10 cellular contexts compared by ENCODE assay signal in the genomic region with DNA sequence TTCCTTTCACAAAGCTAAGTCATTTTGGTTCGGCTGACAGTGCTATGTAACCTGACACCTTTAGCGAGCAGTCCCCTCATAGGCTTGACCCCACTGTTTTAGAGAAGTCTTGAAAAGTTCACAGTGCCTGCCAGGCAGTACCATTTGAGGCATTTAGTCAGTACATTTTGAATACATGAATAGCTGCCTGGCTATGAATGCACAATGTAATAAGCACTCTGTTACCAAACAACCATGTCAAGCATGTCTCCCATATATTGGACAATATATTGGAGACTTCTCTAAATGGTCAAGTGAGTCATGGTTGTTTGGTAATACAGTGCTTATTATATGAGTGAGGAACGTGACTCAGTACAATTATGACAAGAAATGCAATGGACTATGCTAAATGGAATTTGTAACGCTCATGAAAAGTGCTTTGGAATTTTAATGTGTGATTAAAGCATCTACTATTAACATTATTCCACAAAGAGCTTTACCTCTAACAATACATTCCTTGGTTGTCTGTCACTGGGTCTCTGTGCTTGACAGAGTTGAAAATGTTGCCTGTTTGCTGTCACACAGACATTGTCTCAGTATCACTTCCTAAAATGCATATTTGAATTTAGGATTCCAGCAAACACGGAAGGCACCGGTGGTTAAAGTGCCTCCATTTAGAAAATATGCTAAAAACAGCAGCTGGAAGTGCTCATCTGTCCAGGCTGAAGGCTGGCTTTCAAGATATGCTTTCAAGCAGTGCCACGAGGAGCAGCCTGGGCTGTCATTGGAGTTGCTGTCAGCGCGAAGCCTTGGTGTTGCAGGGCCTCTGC.
DNase-seq lines count a peak whose midpoint lies in the region; ATAC-seq and TF ChIP-seq lines count a peak whose summit lies in the region.
"Had no signal": no experiment of that assay in that cellular context is flagged by ENCODE, and none has a peak within 500 bp of the region (broad histone marks: within the 10 kb centered on the region; RNA-seq: fewer than 3 reads in every experiment).

No MANE protein-coding gene starts in this region.

- H2AFZ ChIP-seq in osteoblast (ENCODE audit: low read length) = no peak overlapping the region

- intact Hi-C loops in ovary (cut with DNase I) = no loop called here
- intact Hi-C loops in spleen (cut with DNase I; ENCODE audit: low total_unique reads) = no loop called here
- intact Hi-C loops in CD4-positive, alpha-beta T cell (cut with DNase I, micrococcal nuclease) = no loop called here

- ATAC-seq in GM19351 (IDR thresholded peaks at IDR 0.05; ENCODE audit: unreplicated experiment) = peak; percentile 83
- ATAC-seq in HG03342 (IDR thresholded peaks at IDR 0.05; ENCODE audit: unreplicated experiment) = peak; percentile 84
- no peak for ATAC-seq in CD4-positive, alpha-beta T cell (ENCODE audit: poor library complexity)

- 18 to 29% (median 22%) methylated on average over 9 of the region's 9 CpGs for WGBS in ovary, 3 donors
- WGBS in spleen, 5 donors = 49 to 68% (median 60%) methylated on average over 9 of the region's 9 CpGs

- no peaks in the 10 kb centered on the region for H3K27me3 Mint-ChIP-seq in CD4-positive, alpha-beta T cell

- H3K4me3 ChIP-seq in osteoblast (ENCODE audit: insufficient read depth, low read length) = no peak overlapping the region
- H3K4me3 ChIP-seq in ovary = no peak overlapping the region
- no peak overlapping the region for H3K4me3 ChIP-seq in spleen

- peak overlapping the region; percentile 43 for H3K4me2 ChIP-seq in osteoblast (ENCODE audit: insufficient read depth, low read length)

- no peak overlapping the region for H3K27ac Mint-ChIP-seq in CD4-positive, alpha-beta T cell
- H3K27ac Mint-ChIP-seq: T-helper 1 cell treated with Interleukin-12 subunit alpha and Interleukin-12 subunit beta and Interleukin-4 antibody, amounts not matched to agents 30 μg/mL and 1 μg/mL, for 36 hours had no signal

- H3K9me3 ChIP-seq in osteoblast (ENCODE audit: low read depth, low read length) (no peaks in the 10 kb centered on the region), ovary (no peaks in the 10 kb centered on the region), spleen (no peaks in the 10 kb centered on the region)
- H3K9me3 ChIP-seq in CD4-positive, alpha-beta T cell (ENCODE audit: control insufficient read depth, low read length) = no peaks in the 10 kb centered on the region

- TF ChIP-seq EP300 in ovary (IDR thresholded peaks at IDR 0.05) = no peak

- TF ChIP-seq POLR2A in ovary (IDR thresholded peaks at IDR 0.05) (no peak), spleen (IDR thresholded peaks at IDR 0.05) (no peak)

- DNase-seq in astrocyte of the hippocampus (ENCODE audit: low read depth, low spot score) (peak; percentile 84), osteoblast (ENCODE audit: insufficient read length, low spot score, missing footprints) (peak; percentile 3), ovary (no peak), spleen (no peak), SIG-M5 treated with dmso at 0.1 percent for 504 hours (lab: John Stamatoyannopoulos, UW; ENCODE audit: unreplicated experiment) (no peak)
- DNase-seq in CD4-positive, alpha-beta T cell = no peak
- DNase-seq: effector CD8-positive, alpha-beta T cell had no signal

- no peaks in the 10 kb centered on the region for H3K36me3 ChIP-seq in osteoblast (ENCODE audit: insufficient read depth, low read length)
- H3K36me3 ChIP-seq in ovary = no peaks in the 10 kb centered on the region
- no peaks in the 10 kb centered on the region for H3K36me3 ChIP-seq in spleen

- H3K27me3 ChIP-seq in osteoblast (ENCODE audit: insufficient read depth, low read length) (no peaks in the 10 kb centered on the region), ovary (no peaks in the 10 kb centered on the region), spleen (replicated peaks in 1 of 7) (no peaks in the 10 kb centered on the region)
- no peaks in the 10 kb centered on the region for H3K27me3 ChIP-seq in CD4-positive, alpha-beta T cell (ENCODE audit: control insufficient read depth, insufficient read depth, low read length)

- H4K20me1 ChIP-seq in osteoblast (ENCODE audit: insufficient read depth, low read length) = no peaks in the 10 kb centered on the region

- H3K4me3 Mint-ChIP-seq in CD4-positive, alpha-beta T cell = no peak overlapping the region
- H3K4me3 Mint-ChIP-seq: T-helper 1 cell treated with Interleukin-12 subunit alpha and Interleukin-12 subunit beta and Interleukin-4 antibody, amounts not matched to agents 30 μg/mL and 1 μg/mL, for 36 hours had no signal

- no peaks in the 10 kb centered on the region for H3K36me3 Mint-ChIP-seq in CD4-positive, alpha-beta T cell (ENCODE audit: low read depth)

- POLR2A ChIA-PET in CD4-positive, alpha-beta T cell (lab: Charles Lee) = no interaction called here

- H3K27ac ChIP-seq in osteoblast (ENCODE audit: low read depth, low read length) (peak overlapping the region; percentile 52), ovary (no peak overlapping the region), spleen (no peak overlapping the region)
- no peak overlapping the region for H3K27ac ChIP-seq in CD4-positive, alpha-beta T cell (ENCODE audit: low read depth, low read length)

- no peaks in the 10 kb centered on the region for H3K79me2 ChIP-seq in osteoblast (ENCODE audit: insufficient read depth, low read length)

- H3K9me3 Mint-ChIP-seq in CD4-positive, alpha-beta T cell = no peaks in the 10 kb centered on the region

- CTCF ChIA-PET in CD4-positive, alpha-beta T cell (lab: Charles Lee) = no interaction called here

- TF ChIP-seq CTCF in osteoblast (IDR thresholded peaks at IDR 0.05; ENCODE audit: extremely low read depth, low read depth, low read length) (no peak), ovary (IDR thresholded peaks at IDR 0.05) (no peak), spleen (IDR thresholded peaks at IDR 0.05 in 8 of 11, conservative IDR thresholded peaks at IDR 0.05 in 3 of 11) (no peak)
- TF ChIP-seq CTCF in CD4-positive, alpha-beta T cell (IDR thresholded peaks at IDR 0.05) = no peak

- H3K4me1 Mint-ChIP-seq in CD4-positive, alpha-beta T cell (ENCODE audit: low read depth) = no peaks in the 10 kb centered on the region

- H3K4me1 ChIP-seq in osteoblast (ENCODE audit: insufficient read depth, low read length) (peaks cover 23% of the 10 kb centered on the region), ovary (ENCODE audit: insufficient read depth) (no peaks in the 10 kb centered on the region), spleen (peaks cover 0 to 11% (median 2%) of the 10 kb centered on the region in 6 donors)

Comparison
In these comparisons a context has a peak if more than half of its experiments do, and no peak if none do; other contexts are left out.
1. DNase-seq: peak in astrocyte of the hippocampus (single experiment) and osteoblast (single experiment); none in ovary (0 of 5), spleen (single experiment), SIG-M5 treated with dmso at 0.1 percent for 504 hours (single experiment) and CD4-positive, alpha-beta T cell (0 of 10).